9 cellular contexts compared by ENCODE assay signal in genomic region chrX:51641421-51642021, GRCh38. TPM values are rescaled to one million over a fixed set of nuclear protein-coding genes. Genes with fewer than 3 reads are reported as not detected.
A peak's percentile ranks its signal among the peaks of the same experiment; 100 is the strongest.
DNase-seq lines count a peak whose midpoint lies in the region; ATAC-seq and TF ChIP-seq lines count a peak whose summit lies in the region.
"Had no signal": no experiment of that assay in that cellular context is flagged by ENCODE, and none has a peak within 500 bp of the region (broad histone marks: within the 10 kb centered on the region; RNA-seq: fewer than 3 reads in every experiment).

No MANE protein-coding gene starts in this region.

- H3K36me3 ChIP-seq in H7 (replicated peaks; ENCODE audit: control insufficient read depth, insufficient read depth, low read length) (no peaks in the 10 kb centered on the region), vagina (no peaks in the 10 kb centered on the region)

- H3K4me1 ChIP-seq in vagina = no peaks in the 10 kb centered on the region

- H3K4me3 ChIP-seq in H7 (ENCODE audit: insufficient read depth, low read depth, low read length) = no peak overlapping the region
- no peak overlapping the region for H3K4me3 ChIP-seq in fibroblast of pulmonary artery (replicated peaks; ENCODE audit: low read depth, low read length)
- H3K4me3 ChIP-seq in retinal pigment epithelial cell (ENCODE audit: low read length) = no peak overlapping the region
- H3K4me3 ChIP-seq in vagina = no peak overlapping the region

- TF ChIP-seq CTCF in fibroblast of pulmonary artery (IDR thresholded peaks at IDR 0.05; ENCODE audit: low read length, missing control alignments) = peak; percentile 47
- TF ChIP-seq CTCF in retinal pigment epithelial cell (conservative IDR thresholded peaks at IDR 0.05; ENCODE audit: low read depth, low read length) = peak; percentile 52
- no peak for TF ChIP-seq CTCF in vagina (IDR thresholded peaks at IDR 0.05)

- H3K27me3 ChIP-seq in H7 (ENCODE audit: control insufficient read depth, insufficient read depth, low read length) (no peaks in the 10 kb centered on the region), vagina (no peaks in the 10 kb centered on the region)

- DNase-seq in COR-L47 (lab: John Stamatoyannopoulos, UW) (peak; percentile 31), H7 (peak; percentile 38), OCI-M2 (lab: John Stamatoyannopoulos, UW; ENCODE audit: unreplicated experiment) (peak; percentile 4), fibroblast of pulmonary artery (ENCODE audit: low read depth) (peak; percentile 72), retinal pigment epithelial cell (ENCODE audit: low read depth) (peak; percentile 13), vagina (ENCODE audit: extremely low spot score in 2 of 2) (no peak)
- no peak for DNase-seq in activated CD8-positive, alpha-beta memory T cell treated with anti-CD3 and anti-CD28 coated beads, Interleukin-2, amount 50 U/mL, for 4 hours

- no peak for ATAC-seq in HG03196 (IDR thresholded peaks at IDR 0.05; ENCODE audit: unreplicated experiment)
- ATAC-seq: T-cell had no signal

- TF ChIP-seq POLR2A in vagina (IDR thresholded peaks at IDR 0.05) = no peak

- no peak overlapping the region for H3K27ac ChIP-seq in vagina

- no peaks in the 10 kb centered on the region for H3K9me3 ChIP-seq in vagina

- intact Hi-C loops in vagina (cut with DNase I) = loop anchor here (5.0 kb wide), 1 partner anchor 936 kb away; no protein-coding TSS in a partner anchor

RNA-seq across cellular contexts. Expression of gene CENPVL3, which starts 22.8 kb away (rescaled TPM):
- total RNA-seq in H7 (2014; rRNA removed; shearing (Covaris generic)) = 1.5 and 3.9 TPM in 2 replicates
- not detected for total RNA-seq in vagina
- total RNA-seq: T-cell had no signal

RNA-seq across cellular contexts. Expression of gene CENPVL2, which starts 41.1 kb away (rescaled TPM):
- 1.3 and 1.4 TPM in 2 replicates for total RNA-seq in H7 (2014; rRNA removed; shearing (Covaris generic))
- not detected for total RNA-seq in vagina
- total RNA-seq: T-cell had no signal

Comparison
In these comparisons a context has a peak if more than half of its experiments do, and no peak if none do; other contexts are left out.
1. DNase-seq: peak in COR-L47 (single experiment), H7 (single experiment), OCI-M2 (single experiment), fibroblast of pulmonary artery (single experiment) and retinal pigment epithelial cell (single experiment); none in activated CD8-positive, alpha-beta memory T cell treated with anti-CD3 and anti-CD28 coated beads, Interleukin-2, amount 50 U/mL, for 4 hours (single experiment) and vagina (0 of 2).
2. CTCF ChIP-seq: peak in fibroblast of pulmonary artery (single experiment) and retinal pigment epithelial cell (single experiment); none in vagina (0 of 3).